1 cellular context compared by ENCODE assay signal in genomic region chr3:14435175-14436011, GRCh38.
TF ChIP-seq lines count a peak whose summit lies in the region.

No MANE protein-coding gene starts in this region.

TF ChIP-seq in HepG2, 621 proteins besides CTCF, POLR2A, EP300 and RAD21 (continued from another document):
- TF ChIP-seq ERF (CRISPR knock-in tag; IDR thresholded peaks at IDR 0.05) (no peak), TP53 (CRISPR knock-in tag; conservative IDR thresholded peaks at IDR 0.05) (no peak), ZBTB26 (CRISPR knock-in tag; IDR thresholded peaks at IDR 0.05; ENCODE audit: borderline replicate concordance) (no peak), TAF15 (IDR thresholded peaks at IDR 0.05; ENCODE audit: low read depth, low read length, poor library complexity, severe bottlenecking) (no peak), PHF21A (CRISPR knock-in tag; IDR thresholded peaks at IDR 0.05) (no peak), HINFP (CRISPR knock-in tag; IDR thresholded peaks at IDR 0.05; ENCODE audit: low read depth) (no peak), ARID5B (CRISPR knock-in tag; IDR thresholded peaks at IDR 0.05) (no peak), PRDM10 (CRISPR knock-in tag; IDR thresholded peaks at IDR 0.05; ENCODE audit: low read depth) (no peak), TEF (CRISPR knock-in tag; IDR thresholded peaks at IDR 0.05) (no peak), DDIT3 (CRISPR knock-in tag; IDR thresholded peaks at IDR 0.05) (no peak), ZNF616 (CRISPR knock-in tag; IDR thresholded peaks at IDR 0.05; ENCODE audit: low read depth) (no peak), KLF12 (CRISPR knock-in tag; IDR thresholded peaks at IDR 0.05; ENCODE audit: borderline replicate concordance) (no peak), BCLAF1 (IDR thresholded peaks at IDR 0.05) (no peak)
